Comparison of ENCODE assay signal across 24 cellular contexts in the genomic region with DNA sequence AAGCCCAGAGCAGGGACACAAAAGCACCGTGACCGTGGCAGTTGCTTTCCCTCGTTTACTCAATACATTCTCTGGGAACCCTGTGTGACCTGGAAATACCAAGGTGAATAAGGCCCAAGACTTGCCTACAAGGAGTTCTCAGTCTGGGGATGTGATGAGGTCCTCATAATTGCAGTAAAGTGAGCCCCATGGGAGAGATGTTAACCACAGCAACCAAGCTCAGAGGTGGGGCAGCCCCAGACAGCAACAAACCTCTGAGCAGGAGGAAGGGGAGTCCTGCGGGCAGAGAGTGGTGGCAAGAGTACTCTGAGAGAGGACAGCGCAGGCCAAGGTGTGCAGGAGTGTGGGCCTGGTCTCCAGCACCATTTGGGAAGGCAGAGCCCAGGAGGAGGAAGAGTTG.
A peak's percentile ranks its signal among the peaks of the same experiment; 100 is the strongest.
DNase-seq lines count a peak whose midpoint lies in the region; ATAC-seq lines count a peak whose summit lies in the region.
"Had no signal": no experiment of that assay in that cellular context is flagged by ENCODE, and none has a peak within 500 bp of the region (broad histone marks: within the 10 kb centered on the region; RNA-seq: fewer than 3 reads in every experiment).

No MANE protein-coding gene starts in this region.

- DNase-seq in NCI-H1105 (lab: John Stamatoyannopoulos, UW) (no peak), NOMO-1 (lab: John Stamatoyannopoulos, UW; ENCODE audit: unreplicated experiment in 2 of 2) (no peak), NCI-H69 (lab: John Stamatoyannopoulos, UW) (no peak)
- DNase-seq: activated CD4-positive, alpha-beta T cell treated with anti-CD3 and anti-CD28 coated beads for 48 hours; activated CD8-positive, alpha-beta memory T cell treated with anti-CD3 and anti-CD28 coated beads, Interleukin-2, amount 50 U/mL, for 4 hours; activated naive CD8-positive, alpha-beta T cell treated with anti-CD3 and anti-CD28 coated beads, Interleukin-2, amount 10 ng/mL, durations not matched to agents 7 days and 5 days; CD4-positive, CD25-positive, alpha-beta regulatory T cell; DMS 273 treated with DMSO at 0.1 percent for 48 hours; endodermal cell; mesendoderm; MV-4-11; naive thymus-derived CD8-positive, alpha-beta T cell; NCI-H187 treated with DMSO at 0.1 percent for 48 hours; NCI-H345; ovary; right lobe of liver; T-helper 17 cell; testis had no signal

- ATAC-seq in GM18520 (IDR thresholded peaks at IDR 0.05; ENCODE audit: unreplicated experiment) (peak; percentile 69), GM21576 (IDR thresholded peaks at IDR 0.05; ENCODE audit: unreplicated experiment) (peak; percentile 49), HG03378 (IDR thresholded peaks at IDR 0.05; ENCODE audit: unreplicated experiment) (peak; percentile 89)
- peak; percentile 57 for ATAC-seq in stimulated activated memory B cell treated with anti-CD40 and anti-IgM and Interleukin-4, amounts not matched to agents 10 μg/mL and 1 μg/mL and 100 μg/mL, for 72 hours
- ATAC-seq: GM23338; naive thymus-derived CD8-positive, alpha-beta T cell; T-helper 17 cell had no signal

- no peaks in the 10 kb centered on the region for H3K36me3 Mint-ChIP-seq in stimulated activated memory B cell treated with anti-CD40 and anti-IgM and Interleukin-4, amounts not matched to agents 10 μg/mL and 1 μg/mL and 100 μg/mL, for 72 hours
- H3K36me3 Mint-ChIP-seq: activated naive CD8-positive, alpha-beta T cell treated with anti-CD3 and anti-CD28 coated beads, Interleukin-2, amount 10 ng/mL, durations not matched to agents 7 days and 5 days; brain; CD4-positive, CD25-positive, alpha-beta regulatory T cell; naive thymus-derived CD8-positive, alpha-beta T cell had no signal

- H3K4me3 Mint-ChIP-seq in stimulated activated memory B cell treated with anti-CD40 and anti-IgM and Interleukin-4, amounts not matched to agents 10 μg/mL and 1 μg/mL and 100 μg/mL, for 72 hours = no peak overlapping the region
- H3K4me3 Mint-ChIP-seq: activated naive CD8-positive, alpha-beta T cell treated with anti-CD3 and anti-CD28 coated beads, Interleukin-2, amount 10 ng/mL, durations not matched to agents 7 days and 5 days; brain; CD4-positive, CD25-positive, alpha-beta regulatory T cell; endodermal cell; GM23338; naive thymus-derived CD8-positive, alpha-beta T cell; T-helper 17 cell had no signal

- H3K9me3 Mint-ChIP-seq in stimulated activated memory B cell treated with anti-CD40 and anti-IgM and Interleukin-4, amounts not matched to agents 10 μg/mL and 1 μg/mL and 100 μg/mL, for 72 hours = no peaks in the 10 kb centered on the region
- H3K9me3 Mint-ChIP-seq: activated naive CD8-positive, alpha-beta T cell treated with anti-CD3 and anti-CD28 coated beads, Interleukin-2, amount 10 ng/mL, durations not matched to agents 7 days and 5 days; brain; endodermal cell; GM23338; naive thymus-derived CD8-positive, alpha-beta T cell had no signal

- H3K27me3 Mint-ChIP-seq in stimulated activated memory B cell treated with anti-CD40 and anti-IgM and Interleukin-4, amounts not matched to agents 10 μg/mL and 1 μg/mL and 100 μg/mL, for 72 hours = peaks cover 15% of the 10 kb centered on the region

- H3K27ac Mint-ChIP-seq in stimulated activated memory B cell treated with anti-CD40 and anti-IgM and Interleukin-4, amounts not matched to agents 10 μg/mL and 1 μg/mL and 100 μg/mL, for 72 hours = no peak overlapping the region
- H3K27ac Mint-ChIP-seq: activated naive CD8-positive, alpha-beta T cell treated with anti-CD3 and anti-CD28 coated beads, Interleukin-2, amount 10 ng/mL, durations not matched to agents 7 days and 5 days; brain; CD4-positive, CD25-positive, alpha-beta regulatory T cell; endodermal cell; GM23338; naive thymus-derived CD8-positive, alpha-beta T cell; T-helper 17 cell had no signal

- H3K4me1 Mint-ChIP-seq in stimulated activated memory B cell treated with anti-CD40 and anti-IgM and Interleukin-4, amounts not matched to agents 10 μg/mL and 1 μg/mL and 100 μg/mL, for 72 hours = peaks cover 5% of the 10 kb centered on the region
- H3K4me1 Mint-ChIP-seq: activated naive CD8-positive, alpha-beta T cell treated with anti-CD3 and anti-CD28 coated beads, Interleukin-2, amount 10 ng/mL, durations not matched to agents 7 days and 5 days; brain; CD4-positive, CD25-positive, alpha-beta regulatory T cell; GM23338; T-helper 17 cell had no signal
